In the genomic region with DNA sequence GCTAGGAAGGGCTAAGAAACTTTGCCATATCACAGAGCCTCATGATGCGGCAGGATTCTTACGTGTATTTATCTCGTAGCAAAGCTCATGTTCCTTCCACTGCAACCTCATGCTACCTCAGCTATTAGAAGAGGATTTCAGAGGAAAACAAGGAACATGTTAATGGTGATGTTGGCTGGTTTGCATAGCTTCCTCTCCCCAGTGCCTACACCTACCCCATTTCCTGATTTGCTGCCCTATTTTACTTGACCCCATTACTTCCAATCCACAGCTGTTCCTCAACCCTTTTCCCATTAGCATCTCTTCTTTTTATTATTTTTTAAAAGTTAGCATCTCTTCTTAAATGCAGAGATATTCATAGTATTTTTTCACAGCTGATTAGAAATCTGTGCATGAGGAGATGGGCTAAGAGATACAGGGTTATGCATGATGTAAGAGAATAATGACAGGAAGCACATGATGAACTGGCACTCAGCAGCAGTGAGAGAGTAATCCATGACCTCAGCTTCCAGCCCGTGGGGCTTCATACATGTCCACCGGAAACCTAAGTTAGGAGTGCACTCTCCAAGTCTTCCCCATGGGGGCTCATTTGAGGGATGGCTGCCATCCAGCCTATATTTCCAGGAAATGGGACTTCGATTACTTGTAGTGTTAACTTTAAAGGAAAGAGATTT, we compare ENCODE assay signal across 10 cellular contexts.
A peak's percentile ranks its signal among the peaks of the same experiment; 100 is the strongest.
DNase-seq lines count a peak whose midpoint lies in the region; ATAC-seq, FAIRE-seq and TF ChIP-seq lines count a peak whose summit lies in the region.
"Had no signal": no experiment of that assay in that cellular context is flagged by ENCODE, and none has a peak within 500 bp of the region (broad histone marks: within the 10 kb centered on the region; RNA-seq: fewer than 3 reads in every experiment).

No MANE protein-coding gene starts in this region.

- peaks cover 4% of the 10 kb centered on the region for H3K36me3 Mint-ChIP-seq in CD4-positive, alpha-beta T cell (ENCODE audit: low read depth)
- peaks cover 7% of the 10 kb centered on the region for H3K36me3 Mint-ChIP-seq in activated naive CD8-positive, alpha-beta T cell treated with anti-CD3 and anti-CD28 coated beads, Interleukin-2, amount 10 ng/mL, durations not matched to agents 7 days and 5 days
- peaks cover 14% of the 10 kb centered on the region for H3K36me3 Mint-ChIP-seq in memory B cell

- H3K9me3 ChIP-seq in CD4-positive, alpha-beta T cell (ENCODE audit: control insufficient read depth, low read length): no peaks in the 10 kb centered on the region
- H3K9me3 ChIP-seq: tibial nerve had no signal

- H3K27ac Mint-ChIP-seq in CD4-positive, alpha-beta T cell: peak overlapping the region; percentile 79
- H3K27ac Mint-ChIP-seq in activated naive CD8-positive, alpha-beta T cell treated with anti-CD3 and anti-CD28 coated beads, Interleukin-2, amount 10 ng/mL, durations not matched to agents 7 days and 5 days: peak overlapping the region; percentile 15
- H3K27ac Mint-ChIP-seq in memory B cell: peak overlapping the region; percentile 20

- DNase-seq in CD4-positive, alpha-beta T cell: peak in 1 of 10 experiments; percentile 10
- no peak for DNase-seq in GM12892 (ENCODE audit: insufficient read length)
- no peak for DNase-seq in activated naive CD8-positive, alpha-beta T cell treated with anti-CD3 and anti-CD28 coated beads, Interleukin-2, amount 10 ng/mL, durations not matched to agents 7 days and 5 days
- no peak for DNase-seq in memory B cell (ENCODE audit: low spot score in 2 of 2)
- no peak for DNase-seq in kidney glomerular epithelial cell (lab: John Stamatoyannopoulos, UW)
- DNase-seq in NCI-H526 treated with DMSO at 0.1 percent for 48 hours (lab: John Stamatoyannopoulos, UW): no peak

- intact Hi-C loops in CD4-positive, alpha-beta T cell (cut with DNase I, micrococcal nuclease): no loop called here

- no peaks in the 10 kb centered on the region for H3K9me3 Mint-ChIP-seq in CD4-positive, alpha-beta T cell
- H3K9me3 Mint-ChIP-seq in activated naive CD8-positive, alpha-beta T cell treated with anti-CD3 and anti-CD28 coated beads, Interleukin-2, amount 10 ng/mL, durations not matched to agents 7 days and 5 days: peaks cover 9% of the 10 kb centered on the region
- peaks cover 5% of the 10 kb centered on the region for H3K9me3 Mint-ChIP-seq in memory B cell

- peak; percentile 92 for ATAC-seq in CD4-positive, alpha-beta T cell (ENCODE audit: poor library complexity)
- peak; percentile 84 for ATAC-seq in activated naive CD8-positive, alpha-beta T cell treated with anti-CD3 and anti-CD28 coated beads, Interleukin-2, amount 10 ng/mL, durations not matched to agents 7 days and 5 days (ENCODE audit: low read depth)
- ATAC-seq in memory B cell (ENCODE audit: low read depth) (peak; percentile 76), HG02759 (IDR thresholded peaks at IDR 0.05; ENCODE audit: unreplicated experiment) (no peak)
- ATAC-seq: left lobe of liver had no signal

- TF ChIP-seq POLR2A in GM12892 (IDR thresholded peaks at IDR 0.05; ENCODE audit: low read depth, low read length): no peak

- H3K27me3 ChIP-seq in CD4-positive, alpha-beta T cell (ENCODE audit: control insufficient read depth, insufficient read depth, low read length): no peaks in the 10 kb centered on the region
- H3K27me3 ChIP-seq: tibial nerve had no signal

- TF ChIP-seq CTCF in CD4-positive, alpha-beta T cell (IDR thresholded peaks at IDR 0.05): no peak

- peaks cover 16% of the 10 kb centered on the region for H3K4me1 Mint-ChIP-seq in CD4-positive, alpha-beta T cell (ENCODE audit: low read depth)
- peaks cover 10% of the 10 kb centered on the region for H3K4me1 Mint-ChIP-seq in activated naive CD8-positive, alpha-beta T cell treated with anti-CD3 and anti-CD28 coated beads, Interleukin-2, amount 10 ng/mL, durations not matched to agents 7 days and 5 days
- peaks cover 39% of the 10 kb centered on the region for H3K4me1 Mint-ChIP-seq in memory B cell

- POLR2A ChIA-PET in CD4-positive, alpha-beta T cell (lab: Charles Lee): interaction anchor here (0.7 to 2.4 kb wide), 10 partner anchors 9 to 229 kb away, joined by 3 to 14 read pairs (median 4); a partner anchor contains a TSS
- POLR2A ChIA-PET in activated naive CD8-positive, alpha-beta T cell treated with anti-CD3 and anti-CD28 coated beads, Interleukin-2, amount 10 ng/mL, durations not matched to agents 7 days and 5 days (lab: Charles Lee): interaction anchor here (0.7 to 1.0 kb wide), 2 partner anchors 8 to 19 kb away, joined by 3 read pairs; no protein-coding TSS in a partner anchor

- no peaks in the 10 kb centered on the region for H3K27me3 Mint-ChIP-seq in CD4-positive, alpha-beta T cell
- no peaks in the 10 kb centered on the region for H3K27me3 Mint-ChIP-seq in activated naive CD8-positive, alpha-beta T cell treated with anti-CD3 and anti-CD28 coated beads, Interleukin-2, amount 10 ng/mL, durations not matched to agents 7 days and 5 days
- no peaks in the 10 kb centered on the region for H3K27me3 Mint-ChIP-seq in memory B cell

- CTCF ChIA-PET in CD4-positive, alpha-beta T cell (lab: Charles Lee): interaction anchor here (0.7 kb wide), 1 partner anchor 13 kb away, joined by 3 read pairs; no protein-coding TSS in a partner anchor

- no peak overlapping the region for H3K27ac ChIP-seq in CD4-positive, alpha-beta T cell (ENCODE audit: low read depth, low read length)
- H3K27ac ChIP-seq: parathyroid adenoma had no signal

- FAIRE-seq in GM12892 (lab: Jason Lieb, UNC): peak; percentile 48

- peak overlapping the region; percentile 5 for H3K4me3 Mint-ChIP-seq in CD4-positive, alpha-beta T cell
- H3K4me3 Mint-ChIP-seq in activated naive CD8-positive, alpha-beta T cell treated with anti-CD3 and anti-CD28 coated beads, Interleukin-2, amount 10 ng/mL, durations not matched to agents 7 days and 5 days: no peak overlapping the region
- no peak overlapping the region for H3K4me3 Mint-ChIP-seq in memory B cell

Comparison
In these comparisons a context has a peak if more than half of its experiments do, and no peak if none do; other contexts are left out.
1. H3K27ac Mint-ChIP-seq: peak in every context shown above with its lines; median percentile 79 in CD4-positive, alpha-beta T cell; 20 in memory B cell; 15 in activated naive CD8-positive, alpha-beta T cell treated with anti-CD3 and anti-CD28 coated beads, Interleukin-2, amount 10 ng/mL, durations not matched to agents 7 days and 5 days.